3 cellular contexts compared by ENCODE assay signal in the genomic region with DNA sequence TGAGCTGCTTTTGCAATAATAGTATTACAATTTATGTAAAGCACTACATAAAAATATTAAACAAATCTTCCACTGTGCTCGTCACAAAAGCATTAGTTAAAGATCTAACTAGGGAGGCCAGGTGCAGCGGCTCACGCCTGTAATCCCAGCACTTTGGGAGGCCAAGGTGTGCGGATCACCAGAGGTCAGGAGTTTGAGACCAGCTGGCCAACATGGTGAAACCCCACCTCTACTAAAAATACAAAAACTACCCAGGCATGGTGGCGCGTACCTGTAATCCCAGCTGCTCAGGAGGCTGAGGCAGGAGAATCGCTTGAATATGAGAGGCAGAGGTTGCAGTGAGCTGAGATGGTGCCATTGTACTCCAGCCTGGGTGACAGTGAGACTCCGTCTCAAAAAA. TPM values are rescaled to one million over a fixed set of nuclear protein-coding genes. Genes with fewer than 3 reads are reported as not detected.
"Had no signal": no experiment of that assay in that cellular context is flagged by ENCODE, and none has a peak within 500 bp of the region (broad histone marks: within the 10 kb centered on the region; RNA-seq: fewer than 3 reads in every experiment).

No MANE protein-coding gene starts in this region.

RNA-seq across cellular contexts. Expression of gene CYS1, which starts 49.4 kb away (rescaled TPM):
- total RNA-seq: activated naive CD8-positive, alpha-beta T cell treated with anti-CD3 and anti-CD28 coated beads for 36 hours; LHCN-M2; SJCRH30 had no signal
